Comparison of ENCODE assay signal across 18 cellular contexts in the genomic region with DNA sequence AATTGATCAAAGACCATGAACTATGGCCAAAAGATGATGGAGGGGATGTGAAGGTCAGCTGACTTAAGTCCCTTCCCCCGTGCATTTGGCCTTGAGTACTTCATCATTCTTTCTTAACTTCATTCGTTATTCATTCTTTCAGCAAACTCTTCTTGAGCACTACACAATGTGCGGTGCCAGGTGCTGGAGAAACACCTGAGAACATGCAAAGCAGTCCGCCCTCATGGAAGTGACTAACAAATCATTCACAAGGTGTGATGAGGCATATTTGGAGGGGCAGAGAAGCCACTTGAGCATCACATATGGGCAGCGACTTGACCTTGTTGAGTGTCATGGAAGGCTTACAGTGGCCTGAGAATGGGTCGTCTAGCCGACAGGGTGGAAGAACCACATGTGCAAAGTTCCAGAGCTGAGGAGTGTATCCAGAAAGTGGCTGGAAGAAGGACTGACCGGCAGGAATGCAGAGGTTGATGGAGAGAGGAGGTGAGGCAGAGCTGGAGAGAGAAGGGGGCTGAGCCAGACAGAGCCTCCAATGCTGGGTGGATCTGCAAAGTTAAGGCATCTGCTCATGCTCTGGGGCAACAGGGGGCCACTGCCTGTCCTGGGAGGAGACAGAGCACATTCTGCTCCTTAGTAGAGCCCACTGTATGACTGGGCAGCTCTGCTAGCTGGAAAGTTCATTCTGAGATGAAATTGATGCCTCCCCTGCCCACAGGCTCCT. TPM values are rescaled to one million over a fixed set of nuclear protein-coding genes. Genes with fewer than 3 reads are reported as not detected.
DNase-seq lines count a peak whose midpoint lies in the region; ATAC-seq and TF ChIP-seq lines count a peak whose summit lies in the region.
"Had no signal": no experiment of that assay in that cellular context is flagged by ENCODE, and none has a peak within 500 bp of the region (broad histone marks: within the 10 kb centered on the region; RNA-seq: fewer than 3 reads in every experiment).

No MANE protein-coding gene starts in this region.

- no peak overlapping the region for H3K27ac Mint-ChIP-seq in activated B cell treated with CpG ODN at 0.5 μM for 24 hours
- H3K27ac Mint-ChIP-seq: activated naive CD8-positive, alpha-beta T cell; HFFc6 had no signal

- H3K27me3 ChIP-seq in foreskin keratinocyte = no peaks in the 10 kb centered on the region
- no peaks in the 10 kb centered on the region for H3K27me3 ChIP-seq in vagina
- H3K27me3 ChIP-seq: BLaER1, heart left ventricle, left lung, Peyer's patch had no signal

- TF ChIP-seq CTCF in activated B cell treated with CpG ODN at 0.5 μM for 24 hours (IDR thresholded peaks at IDR 0.05) (no peak), foreskin keratinocyte (conservative IDR thresholded peaks at IDR 0.05) (no peak), vagina (IDR thresholded peaks at IDR 0.05) (no peak)

- no peaks in the 10 kb centered on the region for H3K27me3 Mint-ChIP-seq in activated B cell treated with CpG ODN at 0.5 μM for 24 hours
- H3K27me3 Mint-ChIP-seq: activated naive CD8-positive, alpha-beta T cell had no signal

- intact Hi-C loops in Right ventricle myocardium inferior (cut with DNase I) (loop anchor here (2.0 to 5.0 kb wide), 2 partner anchors 753 to 806 kb away; no protein-coding TSS in a partner anchor), cardiac septum (cut with DNase I) (loop anchor here (2.0 to 5.0 kb wide), 3 partner anchors 756 to 861 kb away; no protein-coding TSS in a partner anchor), activated B cell treated with CpG ODN at 0.5 μM for 24 hours (cut with micrococcal nuclease) (loop anchor here (2.0 kb wide), 1 partner anchor 177 kb away; no protein-coding TSS in a partner anchor), vagina (cut with DNase I) (no loop called here)

- peaks cover 27% of the 10 kb centered on the region for H3K4me1 ChIP-seq in foreskin keratinocyte
- peaks cover 53% of the 10 kb centered on the region for H3K4me1 ChIP-seq in vagina

- no peaks in the 10 kb centered on the region for H3K36me3 ChIP-seq in vagina
- H3K36me3 ChIP-seq: BLaER1, heart left ventricle, left lung, Peyer's patch had no signal

- H3K9me3 Mint-ChIP-seq in activated B cell treated with CpG ODN at 0.5 μM for 24 hours = no peaks in the 10 kb centered on the region
- H3K9me3 Mint-ChIP-seq: HFFc6 had no signal

- no peak overlapping the region for H3K4me3 ChIP-seq in vagina
- H3K4me3 ChIP-seq: A549, BLaER1, heart left ventricle, left lung, Peyer's patch had no signal

- H3K4me1 Mint-ChIP-seq in activated B cell treated with CpG ODN at 0.5 μM for 24 hours = peaks cover 31% of the 10 kb centered on the region

- no peaks in the 10 kb centered on the region for H3K36me3 Mint-ChIP-seq in activated B cell treated with CpG ODN at 0.5 μM for 24 hours (ENCODE audit: low read depth)
- H3K36me3 Mint-ChIP-seq: activated naive CD8-positive, alpha-beta T cell had no signal

- CTCF ChIA-PET in activated B cell treated with CpG ODN at 0.5 μM for 24 hours (lab: Charles Lee) = interaction anchor here (0.7 to 5.4 kb wide), 20 partner anchors 10 to 1130 kb away, joined by 3 to 150 read pairs (median 4); partner anchors contain the start of gene EIF1

- DNase-seq in Right ventricle myocardium inferior (ENCODE audit: missing footprints) (peak; percentile 58), cardiac septum (ENCODE audit: low spot score) (no peak), activated B cell treated with CpG ODN at 0.5 μM for 24 hours (no peak), foreskin keratinocyte (peak; percentile 83 to 91), vagina (ENCODE audit: extremely low spot score in 2 of 2) (no peak), NCI-H1436 (lab: John Stamatoyannopoulos, UW) (no peak), hypothalamus (lab: John Stamatoyannopoulos, UW) (no peak)
- DNase-seq: activated T-cell treated with anti-CD3 and anti-CD28 coated beads, Interleukin-2, amount 50 U/mL, for 48 hours; Peyer's patch; stimulated activated CD8-positive, alpha-beta memory T cell treated with anti-CD3 and anti-CD28 coated beads, Interleukin-4, amount 100 ng/mL, for 48 hours had no signal

- H3K4me3 Mint-ChIP-seq in activated B cell treated with CpG ODN at 0.5 μM for 24 hours = peak overlapping the region; percentile 6
- H3K4me3 Mint-ChIP-seq: activated naive CD8-positive, alpha-beta T cell; HFFc6 had no signal

- H3K27ac ChIP-seq in foreskin keratinocyte (peak overlapping the region; percentile 88), vagina (peak overlapping the region; percentile 64)
- H3K27ac ChIP-seq: BLaER1, heart left ventricle, left lung had no signal

- POLR2A ChIA-PET in activated B cell treated with CpG ODN at 0.5 μM for 24 hours (lab: Charles Lee) = interaction anchor here (0.7 to 2.4 kb wide), 3 partner anchors 15 to 1131 kb away, joined by 3 to 34 read pairs (median 4); partner anchors contain the start of gene EIF1

- no peaks in the 10 kb centered on the region for H3K9me3 ChIP-seq in vagina
- H3K9me3 ChIP-seq: A549, BLaER1, heart left ventricle, left lung, Peyer's patch had no signal

- no peak for ATAC-seq in Right ventricle myocardium inferior
- ATAC-seq in activated B cell treated with CpG ODN at 0.5 μM for 24 hours (ENCODE audit: low read depth) = no peak
- ATAC-seq in foreskin keratinocyte = peak; percentile 40
- ATAC-seq in HG03571 (IDR thresholded peaks at IDR 0.05; ENCODE audit: unreplicated experiment) = no peak

- no peak for TF ChIP-seq POLR2A in vagina (IDR thresholded peaks at IDR 0.05)

RNA-seq across cellular contexts. Expression of gene EIF1, which starts 25.1 kb away (rescaled TPM):
- total RNA-seq in Right ventricle myocardium inferior (1,166 TPM), cardiac septum (1,014 TPM), activated B cell treated with CpG ODN at 0.5 μM for 24 hours (843 and 900 TPM in 2 replicates), foreskin keratinocyte (346 and 364 TPM in 2 replicates), vagina (204 TPM)
- 1,004 and 1,032 TPM in 2 replicates for polyA plus RNA-seq in foreskin keratinocyte

RNA-seq across cellular contexts. Expression of gene KRT17, which starts 39.2 kb away (rescaled TPM):
- total RNA-seq in Right ventricle myocardium inferior (not detected), cardiac septum (not detected), activated B cell treated with CpG ODN at 0.5 μM for 24 hours (not detected in 2 replicates), foreskin keratinocyte (3,495 and 3,975 TPM in 2 replicates), vagina (165 TPM)
- polyA plus RNA-seq in foreskin keratinocyte = 3,974 and 4,528 TPM in 2 replicates
- polyA plus RNA-seq: heart left ventricle had no signal

RNA-seq across cellular contexts. Expression of gene GAST, which starts 48.5 kb away (rescaled TPM):
- total RNA-seq in Right ventricle myocardium inferior (not detected), cardiac septum (not detected), activated B cell treated with CpG ODN at 0.5 μM for 24 hours (not detected in 2 replicates), foreskin keratinocyte (0.37 and 0.42 TPM in 2 replicates), vagina (not detected)
- polyA plus RNA-seq in foreskin keratinocyte = 0.62 and 0.78 TPM in 2 replicates
- total RNA-seq: activated CD8-positive, alpha-beta memory T cell treated with anti-CD3 and anti-CD28 coated beads for 36 hours; heart left ventricle; HFFc6; left lung; Peyer's patch had no signal
- polyA plus RNA-seq: A549, heart left ventricle had no signal

RNA-seq across cellular contexts. Expression of gene KRT16, which starts 51.0 kb away (rescaled TPM):
- total RNA-seq in Right ventricle myocardium inferior (not detected), cardiac septum (not detected), activated B cell treated with CpG ODN at 0.5 μM for 24 hours (not detected in 2 replicates), foreskin keratinocyte (115 and 208 TPM in 2 replicates), vagina (872 TPM)
- 132 and 240 TPM in 2 replicates for polyA plus RNA-seq in foreskin keratinocyte
- total RNA-seq: activated CD8-positive, alpha-beta memory T cell treated with anti-CD3 and anti-CD28 coated beads for 36 hours; heart left ventricle; Peyer's patch had no signal

Comparison
In these comparisons a context has a peak if more than half of its experiments do, and no peak if none do; other contexts are left out.
1. DNase-seq: peak in Right ventricle myocardium inferior (single experiment) and foreskin keratinocyte (2 of 2); none in cardiac septum (single experiment), activated B cell treated with CpG ODN at 0.5 μM for 24 hours (single experiment), vagina (0 of 2), NCI-H1436 (single experiment) and hypothalamus (0 of 51).
2. RNA of gene KRT17, which starts 39.2 kb away (total RNA-seq): 3,495 to 3,975 TPM in foreskin keratinocyte and 165 TPM in vagina (single experiment); not detected in Right ventricle myocardium inferior (single experiment), not detected in cardiac septum (single experiment) and not detected in activated B cell treated with CpG ODN at 0.5 μM for 24 hours; every median in the first group is over 100 times any median in the second.